Comparison of ENCODE assay signal across 1 cellular context in genomic region chr2:191635333-191636234, GRCh38.
TF ChIP-seq lines count a peak whose summit lies in the region.

No MANE protein-coding gene starts in this region.

TF ChIP-seq in SK-N-SH treated with all-trans-retinoic acid at 6 μM for 48 hours, 23 proteins besides CTCF, POLR2A, EP300 and RAD21 (continued from another document):
- TF ChIP-seq, protein P1, sequence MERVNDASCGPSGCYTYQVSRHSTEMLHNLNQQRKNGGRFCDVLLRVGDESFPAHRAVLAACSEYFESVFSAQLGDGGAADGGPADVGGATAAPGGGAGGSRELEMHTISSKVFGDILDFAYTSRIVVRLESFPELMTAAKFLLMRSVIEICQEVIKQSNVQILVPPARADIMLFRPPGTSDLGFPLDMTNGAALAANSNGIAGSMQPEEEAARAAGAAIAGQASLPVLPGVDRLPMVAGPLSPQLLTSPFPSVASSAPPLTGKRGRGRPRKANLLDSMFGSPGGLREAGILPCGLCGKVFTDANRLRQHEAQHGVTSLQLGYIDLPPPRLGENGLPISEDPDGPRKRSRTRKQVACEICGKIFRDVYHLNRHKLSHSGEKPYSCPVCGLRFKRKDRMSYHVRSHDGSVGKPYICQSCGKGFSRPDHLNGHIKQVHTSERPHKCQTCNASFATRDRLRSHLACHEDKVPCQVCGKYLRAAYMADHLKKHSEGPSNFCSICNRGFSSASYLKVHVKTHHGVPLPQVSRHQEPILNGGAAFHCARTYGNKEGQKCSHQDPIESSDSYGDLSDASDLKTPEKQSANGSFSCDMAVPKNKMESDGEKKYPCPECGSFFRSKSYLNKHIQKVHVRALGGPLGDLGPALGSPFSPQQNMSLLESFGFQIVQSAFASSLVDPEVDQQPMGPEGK (CRISPR knock-in tag; IDR thresholded peaks at IDR 0.05; ENCODE audit: borderline replicate concordance): no peak
- TF ChIP-seq CSDC2 (CRISPR knock-in tag; IDR thresholded peaks at IDR 0.05) (no peak), PPARA (CRISPR knock-in tag; IDR thresholded peaks at IDR 0.05; ENCODE audit: borderline replicate concordance) (no peak)
TF ChIP-seq in SK-N-SH treated with all-trans-retinoic acid at 6 μM for 48 hours: peak in this region for 0.
